ENCODE assay signal across 13 cellular contexts in the genomic region with DNA sequence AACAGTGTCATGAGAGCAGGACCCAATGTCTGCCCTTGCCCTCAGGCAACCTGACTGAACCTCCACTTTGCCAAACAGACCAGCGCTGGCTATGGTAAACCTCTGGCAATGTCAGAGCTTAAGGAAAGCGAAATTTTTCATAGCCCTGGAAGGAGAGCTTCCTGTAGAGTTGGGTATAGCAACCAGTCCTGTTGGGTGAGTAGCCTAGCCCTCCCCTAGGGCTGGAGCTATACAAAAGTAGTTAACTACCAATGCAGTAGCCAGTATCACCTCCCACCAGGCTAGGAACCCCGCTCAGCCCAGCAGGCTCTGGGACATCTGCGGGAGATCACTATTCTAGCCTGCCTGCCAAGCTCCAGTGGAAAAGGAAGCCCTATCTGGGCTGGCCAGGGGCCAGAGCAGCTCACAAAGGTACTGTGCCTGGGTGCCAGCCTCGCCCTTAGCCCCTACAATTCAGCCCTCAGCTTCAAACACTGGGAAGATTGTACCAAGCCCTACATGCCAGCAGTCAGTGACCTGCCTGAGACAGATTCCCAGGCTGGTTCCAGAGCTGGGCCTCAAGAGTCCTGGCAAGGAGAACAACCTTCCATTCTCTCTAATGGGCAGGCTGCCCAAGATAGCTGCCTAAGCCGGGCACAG. TPM values are rescaled to one million over a fixed set of nuclear protein-coding genes. Genes with fewer than 3 reads are reported as not detected.
DNase-seq lines count a peak whose midpoint lies in the region; ATAC-seq and TF ChIP-seq lines count a peak whose summit lies in the region.
"Had no signal": no experiment of that assay in that cellular context is flagged by ENCODE, and none has a peak within 500 bp of the region (broad histone marks: within the 10 kb centered on the region; RNA-seq: fewer than 3 reads in every experiment).

No MANE protein-coding gene starts in this region.

- no peak overlapping the region for H3K4me3 ChIP-seq in Peyer's patch
- H3K4me3 ChIP-seq: vagina had no signal

- intact Hi-C loops in posterior cingulate gyrus (cut with DNase I) = no loop called here

- peaks cover 0 to 24% (median 0%) of the 10 kb centered on the region in 4 donors for H3K4me1 ChIP-seq in Peyer's patch

- no peak for ATAC-seq in HG03097 (IDR thresholded peaks at IDR 0.05; ENCODE audit: low FRiP score, unreplicated experiment)

- H3K27me3 ChIP-seq in Peyer's patch = no peaks in the 10 kb centered on the region
- H3K27me3 ChIP-seq: vagina had no signal

- DNase-seq in ELF-1 (ENCODE audit: low read depth, low spot score) (peak; percentile 33), Peyer's patch (peak in 2 of 3 donors; percentile 52 to 60), globus pallidus (ENCODE audit: low spot score) (peak; percentile 35), posterior cingulate gyrus (peak in 6 of 10 donors; percentile 11 to 88 (median 19)), AG20443 (ENCODE audit: low spot score) (no peak)
- no peak for DNase-seq in stimulated activated CD4-positive, alpha-beta T cell treated with anti-CD3 and anti-CD28 coated beads, Interleukin-15, amount 100 ng/mL, for 24 hours
- DNase-seq in activated CD8-positive, alpha-beta memory T cell treated with anti-CD3 and anti-CD28 coated beads, Interleukin-2, amount 50 U/mL, for 4 hours = no peak
- DNase-seq: glutamatergic neuron, NCI-H1105 had no signal

- H3K36me3 ChIP-seq in Peyer's patch = no peaks in the 10 kb centered on the region
- H3K36me3 ChIP-seq: vagina had no signal

- no peaks in the 10 kb centered on the region for H3K9me3 ChIP-seq in Peyer's patch
- H3K9me3 ChIP-seq: vagina had no signal

- no peak overlapping the region for H3K27ac ChIP-seq in Peyer's patch
- H3K27ac ChIP-seq: vagina had no signal

- TF ChIP-seq CTCF in Peyer's patch (IDR thresholded peaks at IDR 0.05) = no peak

- TF ChIP-seq POLR2A in Peyer's patch (IDR thresholded peaks at IDR 0.05) = no peak

RNA-seq across cellular contexts. Expression of a gene that starts 7.9 kb away (rescaled TPM):
- not detected for total RNA-seq in Peyer's patch
- total RNA-seq: lung microvascular endothelial cell; T-helper 1 cell treated with Interleukin-12 subunit alpha and Interleukin-12 subunit beta and Interleukin-4 antibody, amounts not matched to agents 30 ng/mL and 1 ng/mL, for 36 hours; vagina had no signal

RNA-seq across cellular contexts. Expression of a gene that starts 8.0 kb away (rescaled TPM):
- 10 to 100 TPM; 21.5 to 41.4 (median 25.2) TPM for total RNA-seq in Peyer's patch

RNA-seq across cellular contexts. Expression of a gene that starts 28.7 kb away (rescaled TPM):
- 10 to 100 TPM in 2 of 4 donors, 1 to 10 TPM in 2; 7.3 to 24.8 (median 9.8) TPM for total RNA-seq in Peyer's patch

RNA-seq across cellular contexts. Expression of a gene that starts 43.3 kb away (rescaled TPM):
- total RNA-seq in Peyer's patch = 1 to 10 TPM in 2 of 4 donors, not detected in 2; 2.7 to 3.5 TPM
- total RNA-seq: lung microvascular endothelial cell; T-helper 1 cell treated with Interleukin-12 subunit alpha and Interleukin-12 subunit beta and Interleukin-4 antibody, amounts not matched to agents 30 ng/mL and 1 ng/mL, for 36 hours; vagina had no signal

RNA-seq across cellular contexts. Expression of a gene that starts 49.8 kb away (rescaled TPM):
- total RNA-seq in Peyer's patch = 10 to 100 TPM; 17.5 to 94.9 (median 42.7) TPM

Comparison
In these comparisons a context has a peak if more than half of its experiments do, and no peak if none do; other contexts are left out.
1. DNase-seq: peak in ELF-1 (single experiment), Peyer's patch (2 of 3), globus pallidus (single experiment) and posterior cingulate gyrus (6 of 10); none in stimulated activated CD4-positive, alpha-beta T cell treated with anti-CD3 and anti-CD28 coated beads, Interleukin-15, amount 100 ng/mL, for 24 hours (single experiment), AG20443 (single experiment) and activated CD8-positive, alpha-beta memory T cell treated with anti-CD3 and anti-CD28 coated beads, Interleukin-2, amount 50 U/mL, for 4 hours (single experiment).